Comparison of ENCODE assay signal across 8 cellular contexts in the genomic region with DNA sequence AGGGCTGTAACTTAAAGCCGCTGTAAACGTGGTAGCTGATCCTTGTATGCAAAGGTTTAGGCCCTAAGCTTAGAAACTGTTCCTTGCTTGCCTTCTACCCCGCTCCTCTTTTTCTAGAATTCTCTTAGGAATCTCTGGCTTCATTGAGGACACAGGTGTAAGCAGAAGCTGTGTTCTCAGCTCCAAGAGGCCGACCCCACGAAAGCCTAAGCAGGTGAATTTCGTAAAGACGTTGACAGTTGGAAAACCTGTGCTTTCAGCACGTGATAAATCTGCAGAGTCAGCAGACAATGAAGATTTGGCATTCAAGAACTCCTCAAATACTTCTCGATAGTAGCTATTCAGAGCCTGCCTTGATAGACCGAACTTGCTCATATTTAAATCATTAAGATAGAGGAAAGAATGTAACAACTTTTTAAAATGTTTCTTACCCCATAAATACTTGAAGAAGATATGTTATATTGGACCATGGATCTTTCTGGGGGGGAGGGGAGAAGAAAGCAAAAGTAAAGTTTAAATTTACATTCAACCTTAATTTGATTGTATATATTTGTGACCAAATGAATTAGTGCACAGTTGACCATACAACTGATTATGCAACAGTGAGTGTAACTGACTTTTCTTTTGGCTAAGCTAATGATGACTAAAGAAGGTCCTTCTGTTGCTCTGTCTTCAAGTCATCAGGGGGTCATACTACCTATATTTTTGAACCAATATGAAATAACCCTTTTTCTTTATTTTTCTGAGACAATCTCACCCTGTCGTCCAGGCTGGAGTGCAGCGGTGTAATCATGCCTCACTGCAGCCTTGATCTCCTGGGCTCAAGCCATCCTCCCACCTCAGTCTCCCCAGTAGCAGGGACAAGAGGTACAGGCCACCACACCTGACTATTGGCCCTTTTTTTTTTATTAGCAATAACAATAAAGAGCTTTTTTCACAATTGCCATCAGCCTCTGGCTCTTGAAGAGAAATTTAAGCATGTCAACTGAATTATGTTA. TPM values are rescaled to one million over a fixed set of nuclear protein-coding genes. Genes with fewer than 3 reads are reported as not detected.
DNase-seq lines count a peak whose midpoint lies in the region; ATAC-seq and TF ChIP-seq lines count a peak whose summit lies in the region.

No MANE protein-coding gene starts in this region.

- TF ChIP-seq CTCF in neural progenitor cell (IDR thresholded peaks at IDR 0.05): no peak

- H3K4me3 Mint-ChIP-seq in effector memory CD8-positive, alpha-beta T cell: peak overlapping the region; percentile 88 to 92
- peak overlapping the region; percentile 94 for H3K4me3 Mint-ChIP-seq in neural progenitor cell

- H3K4me3 ChIP-seq in neural progenitor cell: peak overlapping the region; percentile 98

- peaks cover 13% of the 10 kb centered on the region for H3K36me3 Mint-ChIP-seq in effector memory CD8-positive, alpha-beta T cell (ENCODE audit: insufficient read depth)
- H3K36me3 Mint-ChIP-seq in neural progenitor cell: peaks cover 7% of the 10 kb centered on the region

- no peaks in the 10 kb centered on the region for H3K27me3 ChIP-seq in neural progenitor cell

- H3K27me3 Mint-ChIP-seq in effector memory CD8-positive, alpha-beta T cell: no peaks in the 10 kb centered on the region
- H3K27me3 Mint-ChIP-seq in neural progenitor cell (ENCODE audit: insufficient read depth, low read depth): peaks cover 2% of the 10 kb centered on the region

- peak overlapping the region; percentile 69 to 92 for H3K27ac Mint-ChIP-seq in effector memory CD8-positive, alpha-beta T cell
- peak overlapping the region; percentile 91 for H3K27ac Mint-ChIP-seq in neural progenitor cell

- peak overlapping the region; percentile 34 for H2AFZ ChIP-seq in neural progenitor cell (replicated peaks)

- H3K4me1 ChIP-seq in neural progenitor cell: peaks cover 31% of the 10 kb centered on the region

- H3K79me2 ChIP-seq in neural progenitor cell (ENCODE audit: low read depth): peaks cover 54% of the 10 kb centered on the region

- peaks cover 26% of the 10 kb centered on the region for H3F3A ChIP-seq in neural progenitor cell (ENCODE audit: low read depth)

- no peaks in the 10 kb centered on the region for H3K36me3 ChIP-seq in neural progenitor cell

- H3K9me3 Mint-ChIP-seq in effector memory CD8-positive, alpha-beta T cell: no peaks in the 10 kb centered on the region
- H3K9me3 Mint-ChIP-seq in neural progenitor cell: no peaks in the 10 kb centered on the region

- peaks cover 31% of the 10 kb centered on the region for H4K20me1 ChIP-seq in neural progenitor cell (ENCODE audit: low read depth)

- peak overlapping the region; percentile 92 for H3K4me2 ChIP-seq in neural progenitor cell

- H3K9me3 ChIP-seq in neural progenitor cell (ENCODE audit: low read depth): no peaks in the 10 kb centered on the region

- peaks cover 26 to 40% of the 10 kb centered on the region in 2 donors for H3K4me1 Mint-ChIP-seq in effector memory CD8-positive, alpha-beta T cell (ENCODE audit: low read depth in 2 of 2)
- peaks cover 26% of the 10 kb centered on the region for H3K4me1 Mint-ChIP-seq in neural progenitor cell

- peak; percentile 51 for DNase-seq in activated effector memory CD4-positive, alpha-beta T cell treated with anti-CD3 and anti-CD28 coated beads, Interleukin-2, amount 50 U/mL, for 16 hours
- DNase-seq in activated effector memory CD4-positive, alpha-beta T cell treated with Interleukin-2 at 50 U/mL for 16 hours: no peak
- peak; percentile 83 for DNase-seq in OCI-M1 (lab: John Stamatoyannopoulos, UW)
- no peak for DNase-seq in effector memory CD8-positive, alpha-beta T cell
- peak; percentile 40 for DNase-seq in neural progenitor cell (ENCODE audit: low spot score)
- DNase-seq in NCI-H510A (lab: John Stamatoyannopoulos, UW): no peak

- H3K9ac ChIP-seq in neural progenitor cell: peak overlapping the region; percentile 91

- no peak for ATAC-seq in effector memory CD8-positive, alpha-beta T cell (replicated peaks)
- ATAC-seq in HG02763 (IDR thresholded peaks at IDR 0.05; ENCODE audit: unreplicated experiment) (no peak), GM21825 (IDR thresholded peaks at IDR 0.05; ENCODE audit: unreplicated experiment) (no peak)

- peak overlapping the region; percentile 68 for H3K27ac ChIP-seq in neural progenitor cell

RNA-seq across cellular contexts. Expression of a gene that starts 1.2 kb away (rescaled TPM):
- 492 and 592 TPM in 2 replicates for total RNA-seq in neural progenitor cell (ENCODE audit: low replicate concordance)

Comparison
In these comparisons a context has a peak if more than half of its experiments do, and no peak if none do; other contexts are left out.
1. DNase-seq: peak in activated effector memory CD4-positive, alpha-beta T cell treated with anti-CD3 and anti-CD28 coated beads, Interleukin-2, amount 50 U/mL, for 16 hours (single experiment), OCI-M1 (single experiment) and neural progenitor cell (single experiment); none in activated effector memory CD4-positive, alpha-beta T cell treated with Interleukin-2 at 50 U/mL for 16 hours (single experiment), effector memory CD8-positive, alpha-beta T cell (0 of 3) and NCI-H510A (single experiment).